In genomic region chr9:109793196-109793595, GRCh38 we compare ENCODE assay signal across 10 cellular contexts. TPM values are rescaled to one million over a fixed set of nuclear protein-coding genes. Genes with fewer than 3 reads are reported as not detected.
DNase-seq lines count a peak whose midpoint lies in the region; ATAC-seq and TF ChIP-seq lines count a peak whose summit lies in the region.
"Had no signal": no experiment of that assay in that cellular context is flagged by ENCODE, and none has a peak within 500 bp of the region (broad histone marks: within the 10 kb centered on the region; RNA-seq: fewer than 3 reads in every experiment).

No MANE protein-coding gene starts in this region.

- no peak overlapping the region for H3K9ac ChIP-seq in rectal smooth muscle tissue (ENCODE audit: low read length)

- H3K9me3 ChIP-seq in RWPE2 (ENCODE audit: severe bottlenecking) = no peaks in the 10 kb centered on the region

- H3K27me3 ChIP-seq in BJ (ENCODE audit: control insufficient read depth, insufficient read depth, low read length) = no peaks in the 10 kb centered on the region
- no peaks in the 10 kb centered on the region for H3K27me3 ChIP-seq in RWPE2 (ENCODE audit: insufficient read depth, poor library complexity, severe bottlenecking)
- no peaks in the 10 kb centered on the region for H3K27me3 ChIP-seq in rectal smooth muscle tissue (ENCODE audit: control insufficient read depth, insufficient read depth, low read length)

- ATAC-seq in RWPE2 (ENCODE audit: low read depth) (peak; percentile 100), GM18505 (IDR thresholded peaks at IDR 0.05; ENCODE audit: unreplicated experiment) (no peak)
- ATAC-seq: stimulated activated effector memory CD8-positive, alpha-beta T cell treated with anti-CD3 and anti-CD28 coated beads, Interleukin-12 subunit alpha, Interleukin-12 subunit beta, amount 100 ng/mL, for 72 hours had no signal

- DNase-seq in BJ (ENCODE audit: low read depth) (peak; percentile 96), RWPE2 (ENCODE audit: low spot score) (no peak), fibroblast of the aortic adventitia (ENCODE audit: low read depth) (peak; percentile 87), DMS79 (lab: John Stamatoyannopoulos, UW) (no peak), C1 segment of cervical spinal cord (lab: John Stamatoyannopoulos, UW) (no peak), cerebellar cortex (ENCODE audit: low spot score) (no peak)
- DNase-seq: activated CD4-positive, CD25-positive, alpha-beta regulatory T cell treated with anti-CD3 and anti-CD28 coated beads, Interleukin-2, amount 50 U/mL, for 72 hours had no signal

- CTCF ChIA-PET in BJ (lab: Yijun Ruan, JAX) = no interaction called here

- peaks cover 19% of the 10 kb centered on the region for H3K4me1 ChIP-seq in RWPE2 (ENCODE audit: insufficient read depth, poor library complexity, severe bottlenecking)
- peaks cover 2% of the 10 kb centered on the region for H3K4me1 ChIP-seq in rectal smooth muscle tissue (ENCODE audit: control insufficient read depth, insufficient read depth, low read length)

- no peak for TF ChIP-seq CTCF in BJ (IDR thresholded peaks at IDR 0.05; ENCODE audit: insufficient read depth, low read depth, low read length)
- no peak for TF ChIP-seq CTCF in RWPE2 (IDR thresholded peaks at IDR 0.05; ENCODE audit: poor library complexity, severe bottlenecking)
- TF ChIP-seq CTCF in fibroblast of the aortic adventitia (IDR thresholded peaks at IDR 0.05; ENCODE audit: insufficient read depth, low read length) = no peak

- H3K36me3 ChIP-seq in BJ (ENCODE audit: control insufficient read depth, insufficient read depth, low read length) = no peaks in the 10 kb centered on the region
- no peaks in the 10 kb centered on the region for H3K36me3 ChIP-seq in RWPE2 (ENCODE audit: low read depth)
- H3K36me3 ChIP-seq in rectal smooth muscle tissue (ENCODE audit: control insufficient read depth, insufficient read depth, low read length) = no peaks in the 10 kb centered on the region

- H3K27ac ChIP-seq in RWPE2 (ENCODE audit: poor library complexity, severe bottlenecking) = peak overlapping the region; percentile 49
- peak overlapping the region; percentile 28 for H3K27ac ChIP-seq in rectal smooth muscle tissue (ENCODE audit: low read depth, low read length)

- H3K4me3 ChIP-seq in BJ (ENCODE audit: low read depth, low read length) = no peak overlapping the region
- H3K4me3 ChIP-seq in RWPE2 (ENCODE audit: severe bottlenecking) = no peak overlapping the region
- no peak overlapping the region for H3K4me3 ChIP-seq in fibroblast of the aortic adventitia (ENCODE audit: low read depth, low read length)
- no peak overlapping the region for H3K4me3 ChIP-seq in rectal smooth muscle tissue (ENCODE audit: low read length)

- no peak for TF ChIP-seq POLR2A in GM18505 (IDR thresholded peaks at IDR 0.05; ENCODE audit: borderline replicate concordance, extremely low read depth, insufficient read depth, insufficient read length)

- POLR2A ChIA-PET in BJ (lab: Charles Lee) = no interaction called here

RNA-seq across cellular contexts. Expression of gene PALM2AKAP2, which starts 13.2 kb away (rescaled TPM):
- polyA plus RNA-seq in BJ (2011; rRNA removed) = 7.8 and 8.7 TPM in 2 replicates
- 6.4 and 14.0 TPM in 2 replicates for polyA minus RNA-seq in BJ (2011; rRNA and poly(A)+ RNA removed)
- 4.2 and 5.0 TPM in 2 replicates for total RNA-seq in fibroblast of the aortic adventitia (ENCODE audit: low replicate concordance)

Comparison
In these comparisons a context has a peak if more than half of its experiments do, and no peak if none do; other contexts are left out.
1. DNase-seq: peak in BJ (single experiment) and fibroblast of the aortic adventitia (single experiment); none in RWPE2 (single experiment), DMS79 (single experiment), C1 segment of cervical spinal cord (0 of 14) and cerebellar cortex (single experiment).